Comparison of ENCODE assay signal across 37 cellular contexts in genomic region chr20:60960500-60960899, GRCh38.
"Had no signal": no experiment of that assay in that cellular context is flagged by ENCODE, and none has a peak within 500 bp of the region (broad histone marks: within the 10 kb centered on the region; RNA-seq: fewer than 3 reads in every experiment).

No MANE protein-coding gene starts in this region.

- H3K27ac Mint-ChIP-seq: activated B cell treated with CpG ODN at 0.5 μM for 24 hours; activated CD4-positive, alpha-beta memory T cell treated with anti-CD3 and anti-CD28 coated beads, Interleukin-2, amount 10 ng/mL, durations not matched to agents 7 days and 5 days; activated naive CD4-positive, alpha-beta T cell treated with anti-CD3 and anti-CD28 coated beads, Interleukin-2, amount 50 U/mL, for 24 hours; activated naive CD8-positive, alpha-beta T cell treated with anti-CD3 and anti-CD28 coated beads, Interleukin-2, amount 10 ng/mL, durations not matched to agents 7 days and 5 days; activated T-cell treated with anti-CD3 and anti-CD28 coated beads, Interleukin-2, amount 50 U/mL, for 72 hours; activated T-helper 17 cell treated with anti-CD3 and anti-CD28 coated beads, Interleukin-2, amount 50 U/mL, for 72 hours had no signal

- H3K9me3 ChIP-seq: ascending aorta, Peyer's patch had no signal

- DNase-seq: activated B cell treated with CpG ODN at 0.5 μM for 24 hours; activated CD4-positive, alpha-beta memory T cell treated with anti-CD3 and anti-CD28 coated beads, Interleukin-2, amount 10 ng/mL, durations not matched to agents 7 days and 5 days; activated CD4-positive, alpha-beta T cell treated with anti-CD3 and anti-CD28 coated beads for 4 hours; activated CD4-positive, CD25-positive, alpha-beta regulatory T cell treated with anti-CD3 and anti-CD28 coated beads, Interleukin-2, amount 50 U/mL, for 72 hours; activated CD8-positive, alpha-beta memory T cell treated with anti-CD3 and anti-CD28 coated beads for 24 hours; activated gamma-delta T cell; activated naive CD4-positive, alpha-beta T cell treated with Interleukin-2 at 50 U/mL for 16 hours; activated naive CD8-positive, alpha-beta T cell treated with anti-CD3 and anti-CD28 coated beads, Interleukin-2, amount 10 ng/mL, durations not matched to agents 7 days and 5 days; activated T-cell treated with anti-CD3 and anti-CD28 coated beads, Interleukin-2, amount 50 U/mL, for 1 hour; activated T-cell treated with anti-CD3 and anti-CD28 coated beads, Interleukin-2, amount 50 U/mL, for 72 hours; amygdala; Karpas-422; KBM-7; NCI-H1048; NCI-H1105 treated with DMSO at 0.1 percent for 48 hours; NCI-H1436; NCI-H1694; NCI-H1930; NCI-H2081 treated with DMSO at 0.1 percent for 48 hours; NCI-H510A treated with DMSO at 0.1 percent for 48 hours; NCI-H526 treated with DMSO at 0.1 percent for 48 hours; NCI-H774; NK-92 treated with Interleukin-12 subunit alpha and Interleukin-12 subunit beta, amount 100 ng/mL, for 24 hours; PC-3; Peyer's patch; Right ventricle myocardium superior; SW 1271; T-helper 1 cell; T-helper 2 cell; T-helper 9 cell had no signal

- H3K4me1 Mint-ChIP-seq: activated B cell treated with CpG ODN at 0.5 μM for 24 hours; activated CD4-positive, alpha-beta memory T cell treated with anti-CD3 and anti-CD28 coated beads, Interleukin-2, amount 10 ng/mL, durations not matched to agents 7 days and 5 days; activated naive CD4-positive, alpha-beta T cell treated with anti-CD3 and anti-CD28 coated beads, Interleukin-2, amount 50 U/mL, for 24 hours; activated naive CD8-positive, alpha-beta T cell treated with anti-CD3 and anti-CD28 coated beads, Interleukin-2, amount 10 ng/mL, durations not matched to agents 7 days and 5 days; activated T-helper 17 cell treated with anti-CD3 and anti-CD28 coated beads, Interleukin-2, amount 50 U/mL, for 72 hours; central memory CD8-positive, alpha-beta T cell had no signal

- H3K27me3 Mint-ChIP-seq: activated B cell treated with CpG ODN at 0.5 μM for 24 hours; activated CD4-positive, alpha-beta memory T cell treated with anti-CD3 and anti-CD28 coated beads, Interleukin-2, amount 10 ng/mL, durations not matched to agents 7 days and 5 days; activated naive CD8-positive, alpha-beta T cell treated with anti-CD3 and anti-CD28 coated beads, Interleukin-2, amount 10 ng/mL, durations not matched to agents 7 days and 5 days had no signal

- H3K4me1 ChIP-seq: ascending aorta, Peyer's patch had no signal

- H3K27ac ChIP-seq: ascending aorta, cardiac muscle cell, Peyer's patch, RWPE1, VCaP had no signal

- H3K9me3 Mint-ChIP-seq: activated CD4-positive, alpha-beta memory T cell treated with anti-CD3 and anti-CD28 coated beads, Interleukin-2, amount 10 ng/mL, durations not matched to agents 7 days and 5 days; activated naive CD4-positive, alpha-beta T cell treated with anti-CD3 and anti-CD28 coated beads, Interleukin-2, amount 50 U/mL, for 24 hours; activated naive CD8-positive, alpha-beta T cell treated with anti-CD3 and anti-CD28 coated beads, Interleukin-2, amount 10 ng/mL, durations not matched to agents 7 days and 5 days; activated T-helper 17 cell treated with anti-CD3 and anti-CD28 coated beads, Interleukin-2, amount 50 U/mL, for 72 hours had no signal

- ATAC-seq: activated T-cell treated with anti-CD3 and anti-CD28 coated beads, Interleukin-2, amount 50 U/mL, for 72 hours; activated T-helper 17 cell treated with anti-CD3 and anti-CD28 coated beads, Interleukin-2, amount 50 U/mL, for 72 hours; PC-3 had no signal

- H3K36me3 Mint-ChIP-seq: activated naive CD4-positive, alpha-beta T cell treated with anti-CD3 and anti-CD28 coated beads, Interleukin-2, amount 50 U/mL, for 24 hours; activated naive CD8-positive, alpha-beta T cell treated with anti-CD3 and anti-CD28 coated beads, Interleukin-2, amount 10 ng/mL, durations not matched to agents 7 days and 5 days had no signal

- H3K36me3 ChIP-seq: ascending aorta, cardiac muscle cell, Peyer's patch had no signal

- H3K27me3 ChIP-seq: ascending aorta, cardiac muscle cell, Peyer's patch had no signal

- H3K4me3 ChIP-seq: ascending aorta, cardiac muscle cell, Peyer's patch had no signal

- H3K4me3 Mint-ChIP-seq: activated B cell treated with CpG ODN at 0.5 μM for 24 hours; activated CD4-positive, alpha-beta memory T cell treated with anti-CD3 and anti-CD28 coated beads, Interleukin-2, amount 10 ng/mL, durations not matched to agents 7 days and 5 days; activated naive CD4-positive, alpha-beta T cell treated with anti-CD3 and anti-CD28 coated beads, Interleukin-2, amount 50 U/mL, for 24 hours; activated naive CD8-positive, alpha-beta T cell treated with anti-CD3 and anti-CD28 coated beads, Interleukin-2, amount 10 ng/mL, durations not matched to agents 7 days and 5 days; activated T-cell treated with anti-CD3 and anti-CD28 coated beads, Interleukin-2, amount 50 U/mL, for 72 hours; activated T-helper 17 cell treated with anti-CD3 and anti-CD28 coated beads, Interleukin-2, amount 50 U/mL, for 72 hours; central memory CD8-positive, alpha-beta T cell had no signal
